Comparison of ENCODE assay signal across 1 cellular context in the genomic region with DNA sequence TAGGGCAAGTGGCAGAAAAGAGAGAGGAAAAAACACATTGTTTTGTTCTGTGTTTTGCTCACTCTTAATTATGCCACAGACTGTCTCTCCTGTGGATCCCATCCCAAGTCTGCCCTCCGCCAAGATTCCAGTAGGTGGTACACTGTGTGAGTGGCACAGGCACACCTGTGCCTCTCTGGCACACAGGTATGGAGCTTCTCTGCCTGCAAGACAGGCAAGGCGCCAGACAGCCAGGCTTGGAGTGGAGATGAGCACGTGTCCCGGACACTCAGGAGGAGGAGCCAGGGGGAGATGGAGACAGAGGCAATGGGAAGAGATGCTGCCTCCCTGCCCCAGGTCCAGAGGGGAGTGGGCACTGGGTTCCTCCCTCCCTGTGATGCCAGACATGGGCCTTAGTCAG.
TF ChIP-seq lines count a peak whose summit lies in the region.

No MANE protein-coding gene starts in this region.

TF ChIP-seq in GM23338, 12 proteins besides CTCF, POLR2A, EP300 and RAD21 (continued from another document):
- TF ChIP-seq, protein P1, sequence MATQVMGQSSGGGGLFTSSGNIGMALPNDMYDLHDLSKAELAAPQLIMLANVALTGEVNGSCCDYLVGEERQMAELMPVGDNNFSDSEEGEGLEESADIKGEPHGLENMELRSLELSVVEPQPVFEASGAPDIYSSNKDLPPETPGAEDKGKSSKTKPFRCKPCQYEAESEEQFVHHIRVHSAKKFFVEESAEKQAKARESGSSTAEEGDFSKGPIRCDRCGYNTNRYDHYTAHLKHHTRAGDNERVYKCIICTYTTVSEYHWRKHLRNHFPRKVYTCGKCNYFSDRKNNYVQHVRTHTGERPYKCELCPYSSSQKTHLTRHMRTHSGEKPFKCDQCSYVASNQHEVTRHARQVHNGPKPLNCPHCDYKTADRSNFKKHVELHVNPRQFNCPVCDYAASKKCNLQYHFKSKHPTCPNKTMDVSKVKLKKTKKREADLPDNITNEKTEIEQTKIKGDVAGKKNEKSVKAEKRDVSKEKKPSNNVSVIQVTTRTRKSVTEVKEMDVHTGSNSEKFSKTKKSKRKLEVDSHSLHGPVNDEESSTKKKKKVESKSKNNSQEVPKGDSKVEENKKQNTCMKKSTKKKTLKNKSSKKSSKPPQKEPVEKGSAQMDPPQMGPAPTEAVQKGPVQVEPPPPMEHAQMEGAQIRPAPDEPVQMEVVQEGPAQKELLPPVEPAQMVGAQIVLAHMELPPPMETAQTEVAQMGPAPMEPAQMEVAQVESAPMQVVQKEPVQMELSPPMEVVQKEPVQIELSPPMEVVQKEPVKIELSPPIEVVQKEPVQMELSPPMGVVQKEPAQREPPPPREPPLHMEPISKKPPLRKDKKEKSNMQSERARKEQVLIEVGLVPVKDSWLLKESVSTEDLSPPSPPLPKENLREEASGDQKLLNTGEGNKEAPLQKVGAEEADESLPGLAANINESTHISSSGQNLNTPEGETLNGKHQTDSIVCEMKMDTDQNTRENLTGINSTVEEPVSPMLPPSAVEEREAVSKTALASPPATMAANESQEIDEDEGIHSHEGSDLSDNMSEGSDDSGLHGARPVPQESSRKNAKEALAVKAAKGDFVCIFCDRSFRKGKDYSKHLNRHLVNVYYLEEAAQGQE (IDR thresholded peaks at IDR 0.05; ENCODE audit: unreplicated experiment) = no peak
TF ChIP-seq in GM23338: peak in this region for 0.
